In genomic region chr6:27468334-27468733, GRCh38 we compare ENCODE assay signal across 21 cellular contexts. TPM values are rescaled to one million over a fixed set of nuclear protein-coding genes. Genes with fewer than 3 reads are reported as not detected.
A peak's percentile ranks its signal among the peaks of the same experiment; 100 is the strongest.
DNase-seq lines count a peak whose midpoint lies in the region; ATAC-seq and TF ChIP-seq lines count a peak whose summit lies in the region.
"Had no signal": no experiment of that assay in that cellular context is flagged by ENCODE, and none has a peak within 500 bp of the region (broad histone marks: within the 10 kb centered on the region; RNA-seq: fewer than 3 reads in every experiment).

No MANE protein-coding gene starts in this region.

- no peak for ATAC-seq in T-cell (replicated peaks in 1 of 4)
- ATAC-seq in GM18502 (IDR thresholded peaks at IDR 0.05; ENCODE audit: poor library complexity, unreplicated experiment) = no peak
- ATAC-seq: body of pancreas, left cardiac atrium, sciatic nerve had no signal

- H3K9ac ChIP-seq in mammary epithelial cell (ENCODE audit: insufficient read depth, low read length) = no peak overlapping the region

- peaks cover 30% of the 10 kb centered on the region for H3K4me1 Mint-ChIP-seq in MCF 10A (ENCODE audit: insufficient read depth, unreplicated experiment)
- H3K4me1 Mint-ChIP-seq in T-cell = peaks cover 70 to 74% (median 70%) of the 10 kb centered on the region in 3 donors
- peaks cover 15% of the 10 kb centered on the region for H3K4me1 Mint-ChIP-seq in endothelial cell (ENCODE audit: unreplicated experiment)
- H3K4me1 Mint-ChIP-seq in progenitor cell of endocrine pancreas (ENCODE audit: low read depth) = peaks cover 24% of the 10 kb centered on the region

- H3K27ac Mint-ChIP-seq in MCF 10A (ENCODE audit: low read depth, unreplicated experiment) (no peak overlapping the region), T-cell (peak overlapping the region; percentile 29 to 62), endothelial cell (ENCODE audit: unreplicated experiment) (no peak overlapping the region), progenitor cell of endocrine pancreas (peak overlapping the region; percentile 53)
- H3K27ac Mint-ChIP-seq: CD4-positive, alpha-beta T cell; mesothelial cell of epicardium had no signal

- H3K36me3 ChIP-seq in mammary epithelial cell (ENCODE audit: insufficient read depth, low read length) = peaks cover 4% of the 10 kb centered on the region

- H3K27me3 Mint-ChIP-seq in MCF 10A (ENCODE audit: insufficient read depth, unreplicated experiment) (no peaks in the 10 kb centered on the region), T-cell (no peaks in the 10 kb centered on the region), endothelial cell (ENCODE audit: unreplicated experiment) (peaks cover 2% of the 10 kb centered on the region), progenitor cell of endocrine pancreas (no peaks in the 10 kb centered on the region)
- H3K27me3 Mint-ChIP-seq: CD4-positive, alpha-beta T cell had no signal

- intact Hi-C loops in mammary epithelial cell (cut with micrococcal nuclease) = no loop called here
- intact Hi-C loops in MCF 10A (cut with micrococcal nuclease) = no loop called here

- in situ Hi-C loops in mammary epithelial cell (cut with MboI; ENCODE audit: low sequenced_read_pairs in 2 of 2) = no loop called here

- peaks cover 5% of the 10 kb centered on the region for H3K9me3 ChIP-seq in mammary epithelial cell (replicated peaks; ENCODE audit: insufficient read depth, low read length)
- H3K9me3 ChIP-seq: body of pancreas, neutrophil, vagina had no signal

- POLR2A ChIA-PET in MCF 10A (lab: Yijun Ruan, JAX) (interaction anchor here (1.2 kb wide), 1 partner anchor 11 kb away, joined by 3 read pairs; no protein-coding TSS in a partner anchor), T-cell (lab: Charles Lee) (interaction anchor here in 1 of 2 donors (0.5 to 1.0 kb wide), 2 partner anchors 9 to 31 kb away, joined by 3 to 8 read pairs; no protein-coding TSS in a partner anchor)

- dilution Hi-C loops in mammary epithelial cell (cut with HindIII; ENCODE audit: low sequenced_read_pairs) = no loop called here

- H4K20me1 ChIP-seq in mammary epithelial cell (ENCODE audit: insufficient read depth, low read length) = no peaks in the 10 kb centered on the region

- BruUV-seq in mammary epithelial cell (replicated peaks; lab: Mats Ljungman, UMichigan) (no TSS peak), MCF 10A (replicated peaks; lab: Mats Ljungman, UMichigan) (no TSS peak)

- H3K4me3 ChIP-seq in mammary epithelial cell (replicated peaks in 1 of 3; ENCODE audit: insufficient read depth in 1 of 3, low read depth in 2 of 3, low read length in 3 of 3) = no peak overlapping the region
- H3K4me3 ChIP-seq: body of pancreas, vagina had no signal

- DNase-seq in mammary epithelial cell (no peak), MCF 10A (ENCODE audit: unreplicated experiment) (no peak), T-cell (no peak), endothelial cell (ENCODE audit: low spot score) (no peak), progenitor cell of endocrine pancreas (ENCODE audit: low spot score, unreplicated experiment) (no peak), hippocampal formation (lab: John Stamatoyannopoulos, UW) (no peak), NCI-H1092 treated with DMSO at 0.1 percent for 48 hours (lab: John Stamatoyannopoulos, UW) (no peak)
- DNase-seq: activated gamma-delta T cell; body of pancreas; CD4-positive, alpha-beta T cell; EL; left cardiac atrium; MM.1S; NCI-H2029; NCI-H510A; SIG-M5 had no signal

- peaks cover 3% of the 10 kb centered on the region for H3K79me2 ChIP-seq in mammary epithelial cell (ENCODE audit: insufficient read depth, low read length)

- no peak overlapping the region for H3K4me3 Mint-ChIP-seq in MCF 10A (ENCODE audit: unreplicated experiment)
- H3K4me3 Mint-ChIP-seq in T-cell = no peak overlapping the region
- peak overlapping the region; percentile 47 for H3K4me3 Mint-ChIP-seq in endothelial cell (ENCODE audit: unreplicated experiment)
- no peak overlapping the region for H3K4me3 Mint-ChIP-seq in progenitor cell of endocrine pancreas (ENCODE audit: low read depth)
- H3K4me3 Mint-ChIP-seq: CD4-positive, alpha-beta T cell; mesothelial cell of epicardium had no signal

- no peak overlapping the region for H2AFZ ChIP-seq in mammary epithelial cell (ENCODE audit: low read depth, low read length)

- TF ChIP-seq CTCF in mammary epithelial cell (conservative IDR thresholded peaks at IDR 0.05 in 1 of 2, IDR thresholded peaks at IDR 0.05 in 1 of 2; ENCODE audit: extremely low read depth in 1 of 2, insufficient read depth in 1 of 2, low read depth in 1 of 2, low read length in 2 of 2) (no peak), MCF 10A (IDR thresholded peaks at IDR 0.05; ENCODE audit: unreplicated experiment) (no peak), endothelial cell (IDR thresholded peaks at IDR 0.05; ENCODE audit: unreplicated experiment) (no peak), progenitor cell of endocrine pancreas (IDR thresholded peaks at IDR 0.05; ENCODE audit: unreplicated experiment) (no peak)

- H3K27ac ChIP-seq in mammary epithelial cell (ENCODE audit: insufficient read depth, low read depth, low read length) = no peak overlapping the region
- H3K27ac ChIP-seq: body of pancreas, neutrophil, vagina had no signal

- peaks cover 55% of the 10 kb centered on the region for H3K36me3 Mint-ChIP-seq in MCF 10A (ENCODE audit: insufficient read depth, unreplicated experiment)
- H3K36me3 Mint-ChIP-seq in T-cell = peaks cover 53% of the 10 kb centered on the region
- peaks cover 50% of the 10 kb centered on the region for H3K36me3 Mint-ChIP-seq in endothelial cell (ENCODE audit: low read depth, unreplicated experiment)
- peaks cover 62% of the 10 kb centered on the region for H3K36me3 Mint-ChIP-seq in progenitor cell of endocrine pancreas (ENCODE audit: insufficient read depth)

- H3K9me3 Mint-ChIP-seq in MCF 10A (ENCODE audit: unreplicated experiment) = peaks cover 15% of the 10 kb centered on the region
- H3K9me3 Mint-ChIP-seq in T-cell = no peaks in the 10 kb centered on the region
- H3K9me3 Mint-ChIP-seq in endothelial cell (ENCODE audit: unreplicated experiment) = no peaks in the 10 kb centered on the region
- H3K9me3 Mint-ChIP-seq in progenitor cell of endocrine pancreas (ENCODE audit: low read depth) = peaks cover 26% of the 10 kb centered on the region
- H3K9me3 Mint-ChIP-seq: CD4-positive, alpha-beta T cell had no signal

- H3K4me2 ChIP-seq in mammary epithelial cell (ENCODE audit: insufficient read depth, low read depth, low read length) = peak overlapping the region; percentile 6

- no peaks in the 10 kb centered on the region for H3K27me3 ChIP-seq in mammary epithelial cell (ENCODE audit: insufficient read depth, low read length)
- H3K27me3 ChIP-seq: body of pancreas, neutrophil, vagina had no signal

- peaks cover 6% of the 10 kb centered on the region for H3K4me1 ChIP-seq in mammary epithelial cell (ENCODE audit: insufficient read depth, low read length)

- CTCF ChIA-PET in mammary epithelial cell (lab: Charles Lee; ENCODE audit: low non-redundant PET) (interaction anchor here (0.7 kb wide), 1 partner anchor 8 kb away, joined by 5 read pairs; no protein-coding TSS in a partner anchor), MCF 10A (lab: Yijun Ruan, JAX) (interaction anchor here (0.6 to 1.1 kb wide), 2 partner anchors 66 to 184 kb away, joined by 5 read pairs; no protein-coding TSS in a partner anchor), T-cell (lab: Charles Lee) (no interaction called here)

RNA-seq across cellular contexts. Expression of gene ZNF184, which starts 4.6 kb away (rescaled TPM):
- total RNA-seq in mammary epithelial cell (1 to 10 TPM; 3.4 to 7.2 TPM), MCF 10A (2022) (8.9 and 10.1 TPM in 2 replicates), T-cell (10 to 100 TPM; 11.2 to 14.3 (median 12.5) TPM), endothelial cell (ENCODE audit: unreplicated experiment) (12.6 TPM), progenitor cell of endocrine pancreas (17.9 and 18.5 TPM in 2 replicates)
- 1.7 TPM for polyA plus RNA-seq in mammary epithelial cell
- polyA minus RNA-seq in mammary epithelial cell = 3.8 TPM

Comparison
In these comparisons a context has a peak if more than half of its experiments do, and no peak if none do; other contexts are left out.
1. H3K27ac Mint-ChIP-seq: peak in T-cell (2 of 2) and progenitor cell of endocrine pancreas (single experiment); none in MCF 10A (single experiment) and endothelial cell (single experiment).
2. CTCF ChIA-PET loops: an anchor here in mammary epithelial cell (0.7 kb wide) and MCF 10A (0.6 to 1.1 kb wide); none called in T-cell.